Comparison of ENCODE assay signal across 9 cellular contexts in genomic region chr22:23762866-23763578, GRCh38. TPM values are rescaled to one million over a fixed set of nuclear protein-coding genes. Genes with fewer than 3 reads are reported as not detected.
DNase-seq lines count a peak whose midpoint lies in the region; ATAC-seq and TF ChIP-seq lines count a peak whose summit lies in the region.
"Had no signal": no experiment of that assay in that cellular context is flagged by ENCODE, and none has a peak within 500 bp of the region (broad histone marks: within the 10 kb centered on the region; RNA-seq: fewer than 3 reads in every experiment).

A gene with protein sequence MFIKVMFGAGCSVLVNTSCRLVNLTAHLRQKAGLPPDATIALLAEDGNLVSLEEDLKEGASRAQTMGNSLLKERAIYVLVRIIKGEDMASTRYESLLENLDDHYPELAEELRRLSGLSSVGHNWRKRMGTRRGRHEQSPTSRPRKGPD (plus strand): TSS chr22:23762990. CDS start chr22:23763307, 317 bp downstream.

- 76 to 78% methylated on average over 11 to 15 of the region's 23 CpGs for WGBS in mesodermal cell (ENCODE audit: insufficient coverage in 2 of 2), 2 experiments

- H3K36me3 ChIP-seq in mesodermal cell (ENCODE audit: control insufficient read depth, insufficient read depth, low read length), result peaks cover 14% of the 10 kb centered on the region

- no peaks in the 10 kb centered on the region for H3K9me3 Mint-ChIP-seq in activated naive CD4-positive, alpha-beta T cell treated with anti-CD3 and anti-CD28 coated beads, Interleukin-2, amount 50 U/mL, for 72 hours

- no peak for ATAC-seq in activated naive CD4-positive, alpha-beta T cell treated with anti-CD3 and anti-CD28 coated beads, Interleukin-2, amount 50 U/mL, for 72 hours
- no peak for ATAC-seq in HG03175 (IDR thresholded peaks at IDR 0.05; ENCODE audit: unreplicated experiment)

- H3K27ac ChIP-seq in mesodermal cell (ENCODE audit: low read depth, low read length, severe bottlenecking), result peak within 1 kb of the TSS; percentile 10

- H3K27ac Mint-ChIP-seq in activated naive CD4-positive, alpha-beta T cell treated with anti-CD3 and anti-CD28 coated beads, Interleukin-2, amount 50 U/mL, for 72 hours, result peak within 1 kb of the TSS; percentile 44 to 65

- no peak for TF ChIP-seq CTCF in HFF-Myc (IDR thresholded peaks at IDR 0.05; ENCODE audit: low read depth, low read length, missing control alignments)

- H3K4me3 ChIP-seq in HFF-Myc (replicated peaks; ENCODE audit: low read depth, low read length), result peak within 1 kb of the TSS; percentile 25
- H3K4me3 ChIP-seq in mesodermal cell (ENCODE audit: extremely low read depth, insufficient read depth, low read length, poor library complexity, severe bottlenecking), result no peak within 1 kb of the TSS

- H3K36me3 Mint-ChIP-seq in activated naive CD4-positive, alpha-beta T cell treated with anti-CD3 and anti-CD28 coated beads, Interleukin-2, amount 50 U/mL, for 72 hours, result no peaks in the 10 kb centered on the region

- DNase-seq in Ammon's horn (ENCODE audit: low spot score) (peak; percentile 66), HFF-Myc (ENCODE audit: extremely low read depth, low read depth) (no peak), SIG-M5 (lab: John Stamatoyannopoulos, UW) (no peak), NOMO-1 treated with dmso at 0.1 percent for 144 hours (lab: John Stamatoyannopoulos, UW; ENCODE audit: unreplicated experiment) (no peak), islet precursor cell (no peak)
- DNase-seq in activated naive CD4-positive, alpha-beta T cell treated with anti-CD3 and anti-CD28 coated beads, Interleukin-2, amount 50 U/mL, for 72 hours (ENCODE audit: low spot score in 2 of 2), result no peak

- H3K9me3 ChIP-seq in mesodermal cell (ENCODE audit: control insufficient read depth, low read length), result no peaks in the 10 kb centered on the region

- H3K4me1 ChIP-seq in mesodermal cell (ENCODE audit: control insufficient read depth, insufficient read depth, low read length, poor library complexity, severe bottlenecking), result peaks cover 26% of the 10 kb centered on the region

RNA-seq across cellular contexts. Expression of the gene that starts here (rescaled TPM):
- 1 to 10 TPM in 1 of 2 donors, not detected in 1; 1.8 TPM for total RNA-seq in activated naive CD4-positive, alpha-beta T cell treated with anti-CD3 and anti-CD28 coated beads, Interleukin-2, amount 50 U/mL, for 72 hours
- polyA plus RNA-seq in mesodermal cell (2013, experiment 1 of 2), result 0.77 TPM
- 1.7 TPM for polyA plus RNA-seq in mesodermal cell (2013, experiment 2 of 2)
- total RNA-seq: mesenteric fat pad had no signal
